In genomic region chr18:47316924-47317323, GRCh38 we compare ENCODE assay signal across 3 cellular contexts.
"Had no signal": no experiment of that assay in that cellular context is flagged by ENCODE, and none has a peak within 500 bp of the region (broad histone marks: within the 10 kb centered on the region; RNA-seq: fewer than 3 reads in every experiment).

No MANE protein-coding gene starts in this region.

- H3K4me3 ChIP-seq: GM12878 had no signal

- ATAC-seq: GM12878 had no signal

- DNase-seq: GDM1, GF-D8 had no signal
